8 cellular contexts compared by ENCODE assay signal in genomic region chr22:20495861-20496681, GRCh38. TPM values are rescaled to one million over a fixed set of nuclear protein-coding genes. Genes with fewer than 3 reads are reported as not detected.
DNase-seq lines count a peak whose midpoint lies in the region; ATAC-seq, FAIRE-seq and TF ChIP-seq lines count a peak whose summit lies in the region.

No MANE protein-coding gene starts in this region.

- no peaks in the 10 kb centered on the region for H3K27me3 ChIP-seq in BLaER1 treated with 17β-estradiol and CSF1 and Interleukin-3, amounts not matched to agents 10 nM and 100 nM
- H3K27me3 ChIP-seq in HepG2 (ENCODE audit: control insufficient read depth in 1 of 2, insufficient read depth in 2 of 2, low read length in 2 of 2): no peaks in the 10 kb centered on the region; a peak in 1 of 5 replicates

- H3K27ac Mint-ChIP-seq in dendritic cell treated with granulocyte-macrophage colony-stimulating factor and Interleukin-4, amounts not matched to agents 40 ng/mL and 50 ng/mL, for 4 days: peak overlapping the region; percentile 94

- no peaks in the 10 kb centered on the region for H3K9me3 ChIP-seq in BLaER1 treated with 17β-estradiol and CSF1 and Interleukin-3, amounts not matched to agents 10 nM and 100 nM (replicated peaks in 1 of 11)
- H3K9me3 ChIP-seq in HepG2 (ENCODE audit: low read length): no peaks in the 10 kb centered on the region

- WGBS in HepG2 (ENCODE audit: low lambda C conversion rate): under 1% methylated on average over 24 of the region's 54 CpGs

- peaks cover 40% of the 10 kb centered on the region for H3K4me1 Mint-ChIP-seq in dendritic cell treated with granulocyte-macrophage colony-stimulating factor and Interleukin-4, amounts not matched to agents 40 ng/mL and 50 ng/mL, for 4 days (ENCODE audit: low read depth)

- H3K9ac ChIP-seq in BLaER1 treated with 17β-estradiol and CSF1 and Interleukin-3, amounts not matched to agents 10 nM and 100 nM: peak overlapping the region; percentile 83 to 94 (median 90)
- H3K9ac ChIP-seq in HepG2 (ENCODE audit: insufficient read depth, low read depth, low read length): peak overlapping the region; percentile 90

- peak; percentile 94 for FAIRE-seq in GM19239 (lab: Jason Lieb, UNC)
- FAIRE-seq in HepG2 (lab: Jason Lieb, UNC): peak; percentile 26

- peak; percentile 50 for TF ChIP-seq RAD21 in HepG2 (CRISPR knock-in tag; IDR thresholded peaks at IDR 0.05)

- in situ Hi-C loops in HepG2 (cut with HindIII; ENCODE audit: extremely low pct_ligation_motif_present, low pct_unique_long_range_greater_than_20kb): no loop called here

- CTCF ChIA-PET in HepG2 (lab: Yijun Ruan, JAX; ENCODE audit: low intra/inter-chr PET ratio, low total read pairs): interaction anchor here (0.7 to 1.9 kb wide), 2 partner anchors 68 to 78 kb away, joined by 3 to 7 read pairs; no protein-coding TSS in a partner anchor

- H2AFZ ChIP-seq in HepG2 (ENCODE audit: low read length): peak overlapping the region; percentile 83

- POLR2A ChIA-PET in HepG2 (lab: Yijun Ruan, JAX): interaction anchor here (0.6 to 1.4 kb wide), 2 partner anchors 16 to 176 kb away, joined by 3 read pairs; partner anchors contain the start of gene DGCR6L

- H3K36me3 Mint-ChIP-seq in dendritic cell treated with granulocyte-macrophage colony-stimulating factor and Interleukin-4, amounts not matched to agents 40 ng/mL and 50 ng/mL, for 4 days (ENCODE audit: low read depth): peaks cover 11% of the 10 kb centered on the region

- H3K4me2 ChIP-seq in BLaER1 treated with 17β-estradiol and CSF1 and Interleukin-3, amounts not matched to agents 10 nM and 100 nM: peak overlapping the region; percentile 85 to 100 (median 97)
- H3K4me2 ChIP-seq in HepG2 (ENCODE audit: low read depth, low read length): peak overlapping the region; percentile 100

- peak overlapping the region; percentile 88 for H3K4me3 Mint-ChIP-seq in dendritic cell treated with granulocyte-macrophage colony-stimulating factor and Interleukin-4, amounts not matched to agents 40 ng/mL and 50 ng/mL, for 4 days

- TF ChIP-seq CTCF in HepG2 (CRISPR knock-in tag; IDR thresholded peaks at IDR 0.05): peak; percentile 95

- no TSS peak for BruUV-seq in HepG2 (replicated peaks; lab: Mats Ljungman, UMichigan)

- H3K27ac ChIP-seq in BLaER1 treated with 17β-estradiol and CSF1 and Interleukin-3, amounts not matched to agents 10 nM and 100 nM: peak overlapping the region; percentile 46 to 90 (median 85); a peak in 21 of 22 replicates
- H3K27ac ChIP-seq in HepG2 (ENCODE audit: extremely low read length, insufficient read depth, low read length): peak overlapping the region; percentile 81

- peaks cover 0 to 16% (median 0%) of the 10 kb centered on the region in 11 experiments; a peak in 4 of 22 replicates for H3K36me3 ChIP-seq in BLaER1 treated with 17β-estradiol and CSF1 and Interleukin-3, amounts not matched to agents 10 nM and 100 nM
- H3K36me3 ChIP-seq in HepG2 (replicated peaks in 1 of 2; ENCODE audit: control insufficient read depth in 1 of 2, insufficient read depth in 2 of 2, low read length in 2 of 2): no peaks in the 10 kb centered on the region; a peak in 1 of 5 replicates

- ATAC-seq in HG03442 (IDR thresholded peaks at IDR 0.05; ENCODE audit: unreplicated experiment) (peak; percentile 69), HepG2 (peak; percentile 95)

- intact Hi-C loops in dendritic cell treated with granulocyte-macrophage colony-stimulating factor and Interleukin-4, amounts not matched to agents 40 ng/mL and 50 ng/mL, for 4 days (cut with micrococcal nuclease): loop anchor here (1.0 to 2.0 kb wide), 3 partner anchors 11 to 78 kb away; partner anchors contain the start of gene MED15
- intact Hi-C loops in HepG2 (cut with micrococcal nuclease; ENCODE audit: unreplicated experiment): loop anchor here (10.0 kb wide), 1 partner anchor 71 kb away; no protein-coding TSS in a partner anchor

- H3K27me3 Mint-ChIP-seq in dendritic cell treated with granulocyte-macrophage colony-stimulating factor and Interleukin-4, amounts not matched to agents 40 ng/mL and 50 ng/mL, for 4 days: no peaks in the 10 kb centered on the region

- H4K20me1 ChIP-seq in BLaER1 treated with 17β-estradiol and CSF1 and Interleukin-3, amounts not matched to agents 10 nM and 100 nM: peaks cover 3 to 47% (median 29%) of the 10 kb centered on the region in 11 experiments; a peak in 17 of 22 replicates
- H4K20me1 ChIP-seq in HepG2 (ENCODE audit: insufficient read depth, low read length): no peaks in the 10 kb centered on the region

- H3K9me3 Mint-ChIP-seq in dendritic cell treated with granulocyte-macrophage colony-stimulating factor and Interleukin-4, amounts not matched to agents 40 ng/mL and 50 ng/mL, for 4 days: no peaks in the 10 kb centered on the region

- TF ChIP-seq EP300 in HepG2 (IDR thresholded peaks at IDR 0.05; ENCODE audit: low read depth in 2 of 2, low read length in 2 of 2): no peak
- TF ChIP-seq EP300 in HepG2 (CRISPR knock-in tag; IDR thresholded peaks at IDR 0.05; ENCODE audit: borderline replicate concordance): no peak

- H3K4me3 ChIP-seq in BLaER1 treated with 17β-estradiol and CSF1 and Interleukin-3, amounts not matched to agents 10 nM and 100 nM: peak overlapping the region; percentile 72 to 88 (median 78)
- peak overlapping the region; percentile 65 to 88 (median 73) for H3K4me3 ChIP-seq in HepG2 (replicated peaks in 1 of 3; ENCODE audit: insufficient read depth in 1 of 3, low read depth in 2 of 3, low read length in 3 of 3)

- DNase-seq in GM19239 (ENCODE audit: insufficient read length, low spot score) (peak; percentile 94), NCI-H69 (lab: John Stamatoyannopoulos, UW) (peak; percentile 93), HepG2 (ENCODE audit: low spot score) (peak; percentile 76)
- DNase-seq in activated CD4-positive, alpha-beta T cell treated with anti-CD3 and anti-CD28 coated beads, Interleukin-2, amount 50 U/mL, for 4 hours: peak; percentile 87 to 91
- peak; percentile 87 to 92 for DNase-seq in stimulated activated CD4-positive, alpha-beta T cell treated with anti-CD3 and anti-CD28 coated beads, Interleukin-2, amount 100 ng/mL, for 48 hours

- peaks cover 23% of the 10 kb centered on the region for H3K79me2 ChIP-seq in HepG2 (ENCODE audit: insufficient read depth, low read length)

- TF ChIP-seq POLR2A in HepG2 (IDR thresholded peaks at IDR 0.05; ENCODE audit: insufficient read depth in 1 of 2, low read depth in 2 of 2, low read length in 2 of 2): peak; percentile 85 to 87

- H3K4me1 ChIP-seq in BLaER1 treated with 17β-estradiol and CSF1 and Interleukin-3, amounts not matched to agents 10 nM and 100 nM: peaks cover 20 to 38% (median 34%) of the 10 kb centered on the region in 10 experiments
- H3K4me1 ChIP-seq in HepG2 (ENCODE audit: insufficient read depth, low read length): peaks cover 40% of the 10 kb centered on the region

RNA-seq across cellular contexts. Expression of gene KLHL22, which starts 0.5 kb away (rescaled TPM):
- total RNA-seq in HepG2 (2016; rRNA removed; fragmentation: Illumina TruSeq; extraction: Trizol): 11.3 and 14.8 TPM in 2 replicates
- total RNA-seq in HepG2 (2016; cell fraction: cytosol; rRNA removed; fragmentation: Illumina TruSeq; extraction: Trizol; ENCODE audit: low read depth): 3.5 and 4.2 TPM in 2 replicates
- 9.8 and 17.0 TPM in 2 replicates for total RNA-seq in HepG2 (2016; cell fraction: insoluble cytoplasmic fraction; rRNA removed; fragmentation: Illumina TruSeq; extraction: Trizol)
- total RNA-seq in HepG2 (2016; cell fraction: membrane; rRNA removed; fragmentation: Illumina TruSeq; extraction: Trizol): 5.6 and 6.4 TPM in 2 replicates
- total RNA-seq in HepG2 (2016; cell fraction: nucleus; rRNA removed; fragmentation: Illumina TruSeq; extraction: Trizol): 16.4 and 19.9 TPM in 2 replicates
- polyA plus RNA-seq in HepG2 (2011; rRNA removed): 10.9 and 15.8 TPM in 2 replicates
- 10.9 and 13.2 TPM in 2 replicates for polyA plus RNA-seq in HepG2 (2011; cell fraction: cytosol; rRNA removed)
- polyA plus RNA-seq in HepG2 (2011; cell fraction: nucleus; rRNA removed): 24.9 and 26.8 TPM in 2 replicates
- 7.6 and 8.3 TPM in 2 replicates for polyA plus RNA-seq in HepG2 (2012)
- 0.76 and 1.1 TPM in 2 replicates for polyA plus RNA-seq in HepG2 (2016; cell fraction: cytosol; fragmentation: Illumina TruSeq; extraction: Trizol; ENCODE audit: low read depth)
- polyA plus RNA-seq in HepG2 (2016; cell fraction: insoluble cytoplasmic fraction; fragmentation: Illumina TruSeq; extraction: Trizol; ENCODE audit: low read depth): 7.9 and 10.3 TPM in 2 replicates
- 1.1 and 1.6 TPM in 2 replicates for polyA plus RNA-seq in HepG2 (2016; cell fraction: membrane; fragmentation: Illumina TruSeq; extraction: Trizol; ENCODE audit: low read depth)
- 21.4 and 25.4 TPM in 2 replicates for polyA plus RNA-seq in HepG2 (2016; cell fraction: nucleus; fragmentation: Illumina TruSeq; extraction: Trizol; ENCODE audit: insufficient read depth, low read depth)
- polyA minus RNA-seq in HepG2 (2011; rRNA and poly(A)+ RNA removed; ENCODE audit: low replicate concordance): 12.1 and 32.8 TPM in 2 replicates
- 6.0 and 10.6 TPM in 2 replicates for polyA minus RNA-seq in HepG2 (2011; cell fraction: cytosol; rRNA and poly(A)+ RNA removed)
- 17.1 and 18.6 TPM in 2 replicates for polyA minus RNA-seq in HepG2 (2011; cell fraction: nucleus; rRNA and poly(A)+ RNA removed)

RNA-seq across cellular contexts. Expression of gene MED15, which starts 11.3 kb away (rescaled TPM):
- total RNA-seq in HepG2 (2016; rRNA removed; fragmentation: Illumina TruSeq; extraction: Trizol): 9.8 and 14.3 TPM in 2 replicates
- 51.6 and 53.2 TPM in 2 replicates for total RNA-seq in HepG2 (2016; cell fraction: cytosol; rRNA removed; fragmentation: Illumina TruSeq; extraction: Trizol; ENCODE audit: low read depth)
- 7.7 and 13.5 TPM in 2 replicates for total RNA-seq in HepG2 (2016; cell fraction: insoluble cytoplasmic fraction; rRNA removed; fragmentation: Illumina TruSeq; extraction: Trizol)
- total RNA-seq in HepG2 (2016; cell fraction: membrane; rRNA removed; fragmentation: Illumina TruSeq; extraction: Trizol): 31.3 and 33.8 TPM in 2 replicates
- total RNA-seq in HepG2 (2016; cell fraction: nucleus; rRNA removed; fragmentation: Illumina TruSeq; extraction: Trizol): 27.9 and 31.0 TPM in 2 replicates
- polyA plus RNA-seq in HepG2 (2011; rRNA removed): 27.0 and 31.0 TPM in 2 replicates
- 12.4 and 17.0 TPM in 2 replicates for polyA plus RNA-seq in HepG2 (2011; cell fraction: cytosol; rRNA removed)
- 131 and 178 TPM in 2 replicates for polyA plus RNA-seq in HepG2 (2011; cell fraction: nucleus; rRNA removed)
- 31.5 and 37.1 TPM in 2 replicates for polyA plus RNA-seq in HepG2 (2012)
- polyA plus RNA-seq in HepG2 (2016; cell fraction: cytosol; fragmentation: Illumina TruSeq; extraction: Trizol; ENCODE audit: low read depth): 6.4 and 9.0 TPM in 2 replicates
- 15.4 and 20.3 TPM in 2 replicates for polyA plus RNA-seq in HepG2 (2016; cell fraction: insoluble cytoplasmic fraction; fragmentation: Illumina TruSeq; extraction: Trizol; ENCODE audit: low read depth)
- 14.6 and 14.9 TPM in 2 replicates for polyA plus RNA-seq in HepG2 (2016; cell fraction: membrane; fragmentation: Illumina TruSeq; extraction: Trizol; ENCODE audit: low read depth)
- 54.7 and 59.1 TPM in 2 replicates for polyA plus RNA-seq in HepG2 (2016; cell fraction: nucleus; fragmentation: Illumina TruSeq; extraction: Trizol; ENCODE audit: insufficient read depth, low read depth)
- 39.9 and 83.9 TPM in 2 replicates for polyA minus RNA-seq in HepG2 (2011; rRNA and poly(A)+ RNA removed; ENCODE audit: low replicate concordance)
- 31.6 and 37.5 TPM in 2 replicates for polyA minus RNA-seq in HepG2 (2011; cell fraction: cytosol; rRNA and poly(A)+ RNA removed)
- polyA minus RNA-seq in HepG2 (2011; cell fraction: nucleus; rRNA and poly(A)+ RNA removed): 98.0 and 116 TPM in 2 replicates

RNA-seq across cellular contexts. Expression of gene SCARF2, which starts 58.4 kb away (rescaled TPM):
- 1.4 and 3.3 TPM in 2 replicates for total RNA-seq in HepG2 (2016; rRNA removed; fragmentation: Illumina TruSeq; extraction: Trizol)
- 0.91 and 1.2 TPM in 2 replicates for total RNA-seq in HepG2 (2016; cell fraction: cytosol; rRNA removed; fragmentation: Illumina TruSeq; extraction: Trizol; ENCODE audit: low read depth)
- 1.2 and 3.8 TPM in 2 replicates for total RNA-seq in HepG2 (2016; cell fraction: insoluble cytoplasmic fraction; rRNA removed; fragmentation: Illumina TruSeq; extraction: Trizol)
- 3.2 and 3.6 TPM in 2 replicates for total RNA-seq in HepG2 (2016; cell fraction: membrane; rRNA removed; fragmentation: Illumina TruSeq; extraction: Trizol)
- 3.9 and 5.7 TPM in 2 replicates for total RNA-seq in HepG2 (2016; cell fraction: nucleus; rRNA removed; fragmentation: Illumina TruSeq; extraction: Trizol)
- 6.2 and 6.9 TPM in 2 replicates for polyA plus RNA-seq in HepG2 (2011; rRNA removed)
- 3.9 and 8.3 TPM in 2 replicates for polyA plus RNA-seq in HepG2 (2011; cell fraction: cytosol; rRNA removed)
- polyA plus RNA-seq in HepG2 (2011; cell fraction: nucleus; rRNA removed): 27.6 and 34.9 TPM in 2 replicates
- polyA plus RNA-seq in HepG2 (2012): 3.1 and 5.3 TPM in 2 replicates
- 1.2 and 1.4 TPM in 2 replicates for polyA plus RNA-seq in HepG2 (2016; cell fraction: cytosol; fragmentation: Illumina TruSeq; extraction: Trizol; ENCODE audit: low read depth)
- polyA plus RNA-seq in HepG2 (2016; cell fraction: insoluble cytoplasmic fraction; fragmentation: Illumina TruSeq; extraction: Trizol; ENCODE audit: low read depth): 1.7 and 2.6 TPM in 2 replicates
- 2.8 and 3.9 TPM in 2 replicates for polyA plus RNA-seq in HepG2 (2016; cell fraction: membrane; fragmentation: Illumina TruSeq; extraction: Trizol; ENCODE audit: low read depth)
- polyA plus RNA-seq in HepG2 (2016; cell fraction: nucleus; fragmentation: Illumina TruSeq; extraction: Trizol; ENCODE audit: insufficient read depth, low read depth): 11.7 and 16.2 TPM in 2 replicates
- 0.14 and 12.4 TPM in 2 replicates for polyA minus RNA-seq in HepG2 (2011; rRNA and poly(A)+ RNA removed; ENCODE audit: low replicate concordance)
- polyA minus RNA-seq in HepG2 (2011; cell fraction: cytosol; rRNA and poly(A)+ RNA removed): 6.0 and 7.1 TPM in 2 replicates
- 3.1 and 4.7 TPM in 2 replicates for polyA minus RNA-seq in HepG2 (2011; cell fraction: nucleus; rRNA and poly(A)+ RNA removed)

Comparison
In these comparisons a context has a peak if more than half of its experiments do, and no peak if none do; other contexts are left out.
1. Peak in every context shown above with its lines: DNase-seq, ATAC-seq, H3K4me3 ChIP-seq and H3K27ac ChIP-seq.